1 cellular context compared by ENCODE assay signal in the genomic region with DNA sequence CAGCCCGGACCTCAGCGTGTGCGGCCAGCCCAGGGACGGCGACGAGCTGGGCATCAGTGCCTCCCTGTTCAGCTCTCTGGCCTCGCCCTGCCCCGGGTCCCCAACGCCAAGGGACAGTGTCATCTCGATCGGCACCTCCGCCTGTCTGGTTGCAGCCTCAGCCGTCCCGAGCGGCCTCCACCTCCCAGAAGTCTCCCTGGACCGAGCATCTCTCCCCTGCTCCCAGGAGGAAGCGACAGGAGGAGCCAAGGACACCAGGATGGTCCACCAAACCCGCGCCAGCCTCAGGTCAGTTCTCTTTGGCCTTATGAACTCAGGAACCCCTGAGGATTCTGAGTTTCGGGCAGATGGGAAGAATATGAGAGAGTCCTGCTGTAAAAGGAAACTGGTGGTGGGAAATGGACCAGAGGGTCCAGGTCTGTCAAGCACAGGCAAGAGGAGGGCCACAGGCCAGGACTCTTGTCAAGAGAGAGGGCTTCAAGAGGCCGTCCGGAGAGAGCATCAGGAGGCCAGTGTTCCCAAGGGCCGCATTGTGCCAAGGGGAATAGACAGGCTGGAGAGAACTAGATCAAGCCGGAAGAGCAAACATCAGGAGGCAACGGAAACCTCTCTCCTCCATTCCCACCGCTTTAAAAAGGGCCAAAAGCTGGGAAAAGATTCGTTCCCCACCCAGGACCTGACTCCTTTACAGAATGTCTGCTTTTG.
TF ChIP-seq lines count a peak whose summit lies in the region.

No MANE protein-coding gene starts in this region.

TF ChIP-seq in GM12878, 131 proteins besides CTCF, POLR2A, EP300 and RAD21:
- TF ChIP-seq, protein P1, sequence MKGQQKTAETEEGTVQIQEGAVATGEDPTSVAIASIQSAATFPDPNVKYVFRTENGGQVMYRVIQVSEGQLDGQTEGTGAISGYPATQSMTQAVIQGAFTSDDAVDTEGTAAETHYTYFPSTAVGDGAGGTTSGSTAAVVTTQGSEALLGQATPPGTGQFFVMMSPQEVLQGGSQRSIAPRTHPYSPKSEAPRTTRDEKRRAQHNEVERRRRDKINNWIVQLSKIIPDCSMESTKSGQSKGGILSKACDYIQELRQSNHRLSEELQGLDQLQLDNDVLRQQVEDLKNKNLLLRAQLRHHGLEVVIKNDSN (IDR thresholded peaks at IDR 0.05; ENCODE audit: borderline replicate concordance, extremely low read length, insufficient read depth, low read depth, low read length), result no peak
